ENCODE assay signal across 28 cellular contexts in genomic region chr1:52693843-52694242, GRCh38.
"Had no signal": no experiment of that assay in that cellular context is flagged by ENCODE, and none has a peak within 500 bp of the region (broad histone marks: within the 10 kb centered on the region; RNA-seq: fewer than 3 reads in every experiment).

No MANE protein-coding gene starts in this region.

- H3K4me2 ChIP-seq: neural progenitor cell had no signal

- DNase-seq: hypothalamus; islet precursor cell; left ventricle myocardium inferior; mesendoderm; naive B cell; natural killer cell; nephron progenitor cell; occipital lobe; pancreas; retina; right cardiac atrium; stimulated activated CD4-positive, alpha-beta T cell treated with anti-CD3 and anti-CD28 coated beads, Interleukin-12 subunit alpha, Interleukin-12 subunit beta, amount 100 ng/mL, for 4 hours; stimulated activated CD4-positive, alpha-beta T cell treated with anti-CD3 and anti-CD28 coated beads, Interleukin-15, amount 100 ng/mL, for 24 hours; stimulated activated CD4-positive, alpha-beta T cell treated with anti-CD3 and anti-CD28 coated beads, Interleukin-2, amount 100 ng/mL, for 24 hours; stimulated activated CD4-positive, alpha-beta T cell treated with anti-CD3 and anti-CD28 coated beads, Interleukin-4, amount 100 ng/mL, for 1 hour; stimulated activated naive B cell treated with anti-CD40 and anti-IgM and Interleukin-4, amounts not matched to agents 10 μg/mL and 1 μg/mL and 100 μg/mL, for 72 hours; stimulated activated naive CD8-positive, alpha-beta T cell treated with anti-CD3 and anti-CD28 coated beads, Interleukin-15, Interleukin-2, amounts not matched to agents 100 U/mL and 50 U/mL, for 24 hours; stomach; testis; thyroid gland; transverse colon had no signal

- H3K27ac Mint-ChIP-seq: mesothelial cell of epicardium, natural killer cell, nephron progenitor cell, neural progenitor cell had no signal

- H3K4me3 ChIP-seq: left ventricle myocardium inferior, lung, neural progenitor cell, pancreas, prostate gland, skin epidermis, stomach, testis, thyroid gland, transverse colon, upper lobe of left lung had no signal

- H3K9ac ChIP-seq: neural progenitor cell had no signal

- H3K27me3 ChIP-seq: neural progenitor cell, neutrophil, pancreas, stomach, testis, thyroid gland, transverse colon, upper lobe of left lung had no signal

- H3K36me3 ChIP-seq: neural progenitor cell, neutrophil had no signal

- H2AFZ ChIP-seq: neural progenitor cell had no signal

- H3K9me3 Mint-ChIP-seq: mesothelial cell of epicardium; naive B cell; natural killer cell; stimulated activated naive B cell treated with anti-CD40 and anti-IgM and Interleukin-4, amounts not matched to agents 10 μg/mL and 1 μg/mL and 100 μg/mL, for 72 hours had no signal

- H3K27me3 Mint-ChIP-seq: naive B cell; stimulated activated naive B cell treated with anti-CD40 and anti-IgM and Interleukin-4, amounts not matched to agents 10 μg/mL and 1 μg/mL and 100 μg/mL, for 72 hours had no signal

- H3K4me1 ChIP-seq: neural progenitor cell, prostate gland had no signal

- H3K9me3 ChIP-seq: left ventricle myocardium inferior, neutrophil, pancreas, prostate gland, stomach, testis, thyroid gland, transverse colon, upper lobe of left lung had no signal

- H3K4me3 Mint-ChIP-seq: mesothelial cell of epicardium; natural killer cell; nephron progenitor cell; neural progenitor cell; stimulated activated naive B cell treated with anti-CD40 and anti-IgM and Interleukin-4, amounts not matched to agents 10 μg/mL and 1 μg/mL and 100 μg/mL, for 72 hours had no signal

- H3K27ac ChIP-seq: left ventricle myocardium inferior, neural progenitor cell, neutrophil, pancreas, prostate gland, skin epidermis, stomach, testis, thyroid gland, transverse colon, upper lobe of left lung had no signal
